Comparison of ENCODE assay signal across 18 cellular contexts in the genomic region with DNA sequence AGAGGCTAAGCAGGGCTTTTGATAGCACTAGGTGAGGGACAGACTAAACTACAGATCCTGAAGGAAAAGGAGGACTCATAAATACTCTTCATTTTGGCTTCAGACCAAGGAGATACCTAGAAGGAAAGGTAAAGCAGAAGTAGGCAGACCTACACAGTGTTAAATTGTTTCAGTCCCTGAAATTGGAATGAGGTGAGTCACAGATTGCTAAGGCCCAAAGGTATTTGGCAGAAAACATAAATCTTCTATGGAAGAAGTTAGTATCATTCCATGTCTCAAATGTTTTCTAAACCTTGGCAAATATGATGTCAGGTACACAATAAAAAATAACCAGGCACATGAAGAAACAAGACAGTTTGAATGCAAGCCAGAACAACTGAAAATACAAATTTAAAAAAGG. TPM values are rescaled to one million over a fixed set of nuclear protein-coding genes. Genes with fewer than 3 reads are reported as not detected.
DNase-seq lines count a peak whose midpoint lies in the region; ATAC-seq, FAIRE-seq and TF ChIP-seq lines count a peak whose summit lies in the region.
"Had no signal": no experiment of that assay in that cellular context is flagged by ENCODE, and none has a peak within 500 bp of the region (broad histone marks: within the 10 kb centered on the region; RNA-seq: fewer than 3 reads in every experiment).

No MANE protein-coding gene starts in this region.

- no peak overlapping the region for H3K4me3 ChIP-seq in IMR-90 (ENCODE audit: insufficient read depth, low read depth, low read length)
- no peak overlapping the region for H3K4me3 ChIP-seq in astrocyte (ENCODE audit: insufficient read depth, low read depth, low read length)
- no peak overlapping the region for H3K4me3 ChIP-seq in keratinocyte (ENCODE audit: control insufficient read depth in 2 of 3, extremely low read depth in 1 of 3, insufficient read depth in 2 of 3, low read depth in 1 of 3, low read length in 3 of 3)
- H3K4me3 ChIP-seq: SJSA1, thyroid gland had no signal

- no peak overlapping the region for H3K56ac ChIP-seq in IMR-90 (ENCODE audit: extremely low read depth, insufficient read depth, low read length)

- H3K9ac ChIP-seq in IMR-90 (ENCODE audit: low read depth, low read length) = no peak overlapping the region
- H3K9ac ChIP-seq in astrocyte (ENCODE audit: low read length) = no peak overlapping the region
- no peak overlapping the region for H3K9ac ChIP-seq in keratinocyte (ENCODE audit: control insufficient read depth, extremely low read depth, insufficient read depth, low read length)

- H4K5ac ChIP-seq in IMR-90 (ENCODE audit: low read depth, low read length) = no peak overlapping the region; the same call in 1 of the 2 replicates

- no peaks in the 10 kb centered on the region; the same call in 1 of the 2 replicates for H3K9me1 ChIP-seq in IMR-90 (ENCODE audit: insufficient read depth, low read length)
- H3K9me1 ChIP-seq in keratinocyte (ENCODE audit: control insufficient read depth, extremely low read depth, insufficient read depth, low read length) = no peaks in the 10 kb centered on the region

- TF ChIP-seq CTCF in IMR-90 (conservative IDR thresholded peaks at IDR 0.05; ENCODE audit: low read depth, low read length) (no peak), astrocyte (IDR thresholded peaks at IDR 0.05; ENCODE audit: insufficient read depth, low read depth, low read length) (no peak), keratinocyte (optimal IDR thresholded peaks at IDR 0.05 in 1 of 3, IDR thresholded peaks at IDR 0.05 in 1 of 3, conservative IDR thresholded peaks at IDR 0.05 in 1 of 3; ENCODE audit: extremely low read depth in 1 of 3, insufficient read depth in 2 of 3, low read length in 3 of 3) (no peak)

- TF ChIP-seq POLR2A in IMR-90 (IDR thresholded peaks at IDR 0.05; ENCODE audit: low read depth, low read length) = no peak

- peaks cover 2% of the 10 kb centered on the region for H3K9me3 Mint-ChIP-seq in astrocyte (ENCODE audit: unreplicated experiment)

- H3K79me2 ChIP-seq in astrocyte (ENCODE audit: insufficient read depth, low read length) (no peaks in the 10 kb centered on the region), keratinocyte (ENCODE audit: control insufficient read depth, insufficient read depth, low read length) (no peaks in the 10 kb centered on the region)

- no peak for TF ChIP-seq RAD21 in IMR-90 (IDR thresholded peaks at IDR 0.05; ENCODE audit: low read length)

- H3K4me1 ChIP-seq in IMR-90 (ENCODE audit: control insufficient read depth, insufficient read depth, low read length) (peaks cover 3% of the 10 kb centered on the region; the same call in 1 of the 2 replicates), astrocyte (ENCODE audit: insufficient read depth, low read length) (peaks cover 10% of the 10 kb centered on the region), keratinocyte (ENCODE audit: control insufficient read depth, extremely low read depth, insufficient read depth, low read length) (peaks cover 42% of the 10 kb centered on the region)
- H3K4me1 ChIP-seq: SJSA1, thyroid gland had no signal

- H2BK20ac ChIP-seq in IMR-90 (ENCODE audit: low read depth, low read length) = no peak overlapping the region

- no peak overlapping the region for H2AK5ac ChIP-seq in IMR-90 (ENCODE audit: low read depth, low read length)

- H3K27me3 Mint-ChIP-seq in astrocyte (ENCODE audit: low read depth, unreplicated experiment) = no peaks in the 10 kb centered on the region

- no peak overlapping the region for H3K23ac ChIP-seq in IMR-90 (ENCODE audit: low read depth, low read length)

- dilution Hi-C loops in IMR-90 (cut with HindIII; ENCODE audit: low sequenced_read_pairs, unreplicated experiment) (no loop called here), keratinocyte (cut with MboI; ENCODE audit: extremely low pct_ligation_motif_present, low sequenced_read_pairs) (no loop called here)

- intact Hi-C loops in IMR-90 (cut with micrococcal nuclease) = no loop called here

- H2AK9ac ChIP-seq in IMR-90 (replicated peaks; ENCODE audit: low read depth, low read length, poor library complexity) = no peak overlapping the region

- H3K4me2 ChIP-seq in IMR-90 (ENCODE audit: low read depth, low read length) (peak overlapping the region; percentile 43; the same call in 1 of the 2 replicates), astrocyte (ENCODE audit: low read length) (peak overlapping the region; percentile 18), keratinocyte (ENCODE audit: control insufficient read depth, extremely low read depth, insufficient read depth, low read depth, low read length) (peak overlapping the region; percentile 67)

- POLR2A ChIA-PET in IMR-90 (lab: Charles Lee; ENCODE audit: unreplicated experiment) = no interaction called here

- H3K36me3 ChIP-seq in IMR-90 (ENCODE audit: control insufficient read depth, insufficient read depth, low read length) (no peaks in the 10 kb centered on the region), astrocyte (ENCODE audit: insufficient read depth, low read length) (no peaks in the 10 kb centered on the region), keratinocyte (ENCODE audit: control insufficient read depth in 2 of 2, extremely low read depth in 1 of 2, insufficient read depth in 2 of 2, low read length in 2 of 2) (no peaks in the 10 kb centered on the region)
- H3K36me3 ChIP-seq: SJSA1, thyroid gland had no signal

- H4K91ac ChIP-seq in IMR-90 (ENCODE audit: insufficient read depth, low read depth, low read length) = no peak overlapping the region

- no TSS peak for BruUV-seq in IMR-90 (replicated peaks; lab: Mats Ljungman, UMichigan)

- H3K9me3 ChIP-seq in IMR-90 (ENCODE audit: control insufficient read depth, insufficient read depth, low read length) = no peaks in the 10 kb centered on the region
- H3K9me3 ChIP-seq in astrocyte (ENCODE audit: insufficient read depth, low read depth, low read length) = no peaks in the 10 kb centered on the region
- H3K9me3 ChIP-seq in keratinocyte (ENCODE audit: control insufficient read depth, low read depth, low read length) = no peaks in the 10 kb centered on the region
- H3K9me3 ChIP-seq: thyroid gland had no signal

- peak overlapping the region; percentile 56 for H3K27ac Mint-ChIP-seq in astrocyte (ENCODE audit: unreplicated experiment)
- H3K27ac Mint-ChIP-seq: CD8-positive, alpha-beta T cell had no signal

- ATAC-seq in IMR-90 (ENCODE audit: low read depth) (peak; percentile 49; the same call in 1 of the 2 replicates), HG03196 (IDR thresholded peaks at IDR 0.05; ENCODE audit: unreplicated experiment) (no peak), GM19328 (IDR thresholded peaks at IDR 0.05; ENCODE audit: unreplicated experiment) (no peak), GM18867 (IDR thresholded peaks at IDR 0.05; ENCODE audit: unreplicated experiment) (no peak)
- ATAC-seq: CD8-positive, alpha-beta T cell had no signal

- in situ Hi-C loops in ACHN (cut with HindIII; ENCODE audit: low pct_ligation_motif_present, low pct_unique_long_range_greater_than_20kb, low sequenced_read_pairs) (no loop called here), IMR-90 (cut with MboI; ENCODE audit: low sequenced_read_pairs) (no loop called here)

- H3K18ac ChIP-seq in IMR-90 (ENCODE audit: low read depth, low read length) = no peak overlapping the region; the same call in 1 of the 2 replicates

- no peak overlapping the region for H2BK120ac ChIP-seq in IMR-90 (ENCODE audit: low read depth, low read length)

- no peak overlapping the region for H3K4ac ChIP-seq in IMR-90 (ENCODE audit: low read depth, low read length)

- H3K27me3 ChIP-seq in IMR-90 (ENCODE audit: control insufficient read depth, insufficient read depth, low read length) (no peaks in the 10 kb centered on the region), astrocyte (ENCODE audit: insufficient read depth, low read length) (no peaks in the 10 kb centered on the region), keratinocyte (ENCODE audit: control insufficient read depth, extremely low read depth, insufficient read depth, low read length) (no peaks in the 10 kb centered on the region)
- H3K27me3 ChIP-seq: SJSA1, thyroid gland had no signal

- H4K8ac ChIP-seq in IMR-90 (ENCODE audit: low read depth in 2 of 2, low read length in 2 of 2) = no peak overlapping the region; a peak in 1 of 4 replicates

- H3K14ac ChIP-seq in IMR-90 (replicated peaks; ENCODE audit: low read depth, low read length) = no peak overlapping the region

- peaks cover 5 to 6% of the 10 kb centered on the region in 2 experiments; a peak in 3 of 4 replicates for H3K79me1 ChIP-seq in IMR-90 (ENCODE audit: low read depth in 1 of 2, low read length in 2 of 2)

- H3K4me1 Mint-ChIP-seq in astrocyte (ENCODE audit: low read depth, unreplicated experiment) = peaks cover 18% of the 10 kb centered on the region

- no peak overlapping the region for H3K4me3 Mint-ChIP-seq in astrocyte (ENCODE audit: unreplicated experiment)
- H3K4me3 Mint-ChIP-seq: CD8-positive, alpha-beta T cell had no signal

- H4K20me1 ChIP-seq in IMR-90 (ENCODE audit: insufficient read depth, low read length) = no peaks in the 10 kb centered on the region
- no peaks in the 10 kb centered on the region for H4K20me1 ChIP-seq in astrocyte (ENCODE audit: insufficient read depth, low read length)
- H4K20me1 ChIP-seq in keratinocyte (ENCODE audit: control insufficient read depth, extremely low read depth, insufficient read depth, low read length) = no peaks in the 10 kb centered on the region

- FAIRE-seq in astrocyte (lab: Jason Lieb, UNC) (no peak), keratinocyte (lab: Jason Lieb, UNC) (peak; percentile 90)

- H3K36me3 Mint-ChIP-seq in astrocyte (ENCODE audit: low read depth, unreplicated experiment) = peaks cover 8% of the 10 kb centered on the region

- no peak overlapping the region for H2AFZ ChIP-seq in IMR-90 (replicated peaks; ENCODE audit: low read length, poor library complexity)
- no peak overlapping the region for H2AFZ ChIP-seq in astrocyte (ENCODE audit: low read depth, low read length)
- no peak overlapping the region for H2AFZ ChIP-seq in keratinocyte (ENCODE audit: control insufficient read depth, low read length)

- peak; percentile 77 for DNase-seq in ACHN
- peak; percentile 28 for DNase-seq in IMR-90
- peak; percentile 72 for DNase-seq in astrocyte (ENCODE audit: low read depth)
- DNase-seq in keratinocyte (ENCODE audit: low read depth, low spot score) = peak; percentile 60
- no peak for DNase-seq in caudate nucleus (lab: John Stamatoyannopoulos, UW)
- DNase-seq: activated naive CD4-positive, alpha-beta T cell treated with anti-CD3 and anti-CD28 coated beads, Interleukin-2, amount 50 U/mL, for 16 hours; activated T-cell treated with anti-CD3 and anti-CD28 coated beads, Interleukin-2, amount 50 U/mL, for 1 hour; CD8-positive, alpha-beta T cell; central memory CD4-positive, alpha-beta T cell; Kasumi-1; NCI-H1436 treated with DMSO at 0.1 percent for 48 hours; occipital lobe; thyroid gland had no signal

- H2BK15ac ChIP-seq in IMR-90 (ENCODE audit: low read depth, low read length) = no peak overlapping the region

- H2BK5ac ChIP-seq in IMR-90 (ENCODE audit: low read depth, low read length, poor library complexity, severe bottlenecking) = no peak overlapping the region

- no peak overlapping the region for H3K27ac ChIP-seq in IMR-90 (ENCODE audit: insufficient read depth, low read length)
- H3K27ac ChIP-seq in astrocyte (ENCODE audit: low read depth, low read length) = no peak overlapping the region
- no peak overlapping the region for H3K27ac ChIP-seq in keratinocyte (ENCODE audit: control insufficient read depth, insufficient read depth, low read length)
- no peak overlapping the region for H3K27ac ChIP-seq in caudate nucleus (ENCODE audit: low read depth, low read length)
- H3K27ac ChIP-seq: HL-60, SJSA1, thyroid gland had no signal

- CTCF ChIA-PET in IMR-90 (lab: Yijun Ruan, JAX) = no interaction called here

RNA-seq across cellular contexts. Expression of a gene that starts 30.0 kb away (rescaled TPM):
- total RNA-seq in IMR-90 (2012; rRNA removed) (7.0 and 16.7 TPM in 2 replicates), astrocyte (10.9 and 12.3 TPM in 2 replicates)
- polyA plus RNA-seq in IMR-90 (2012; rRNA removed) (5.6 and 7.3 TPM in 2 replicates), keratinocyte (6.4 to 18.9 TPM (median 12.6 TPM) in 3 replicates)
- polyA plus RNA-seq in IMR-90 (2012; cell fraction: cytosol; rRNA removed) = 0.53 and 0.84 TPM in 2 replicates
- polyA plus RNA-seq in IMR-90 (2012; cell fraction: nucleus; rRNA removed; ENCODE audit: low replicate concordance) = 0.60 and 7.4 TPM in 2 replicates
- polyA plus RNA-seq in keratinocyte (2011; ENCODE audit: low read depth) = 6.8 TPM
- polyA plus RNA-seq in keratinocyte (2011; cell fraction: cytosol; rRNA removed) = 6.6 and 15.4 TPM in 2 replicates
- 18.7 and 25.9 TPM in 2 replicates for polyA plus RNA-seq in keratinocyte (2011; cell fraction: nucleus; rRNA removed)
- polyA plus RNA-seq in keratinocyte (2012; ENCODE audit: low replicate concordance) = 6.1 and 8.9 TPM in 2 replicates
- 0.52 to 16.1 TPM (median 2.8 TPM) in 3 replicates for polyA minus RNA-seq in keratinocyte
- polyA minus RNA-seq in keratinocyte (2011; cell fraction: cytosol; rRNA and poly(A)+ RNA removed) = 6.7 TPM
- 7.2 and 13.3 TPM in 2 replicates for polyA minus RNA-seq in keratinocyte (2011; cell fraction: nucleus; rRNA and poly(A)+ RNA removed)

Comparison
In these comparisons a context has a peak if more than half of its experiments do, and no peak if none do; other contexts are left out.
1. DNase-seq: peak in ACHN (single experiment), IMR-90 (single experiment), astrocyte (single experiment) and keratinocyte (single experiment); none in caudate nucleus (0 of 61).
2. Peak in every context shown above with its lines, with median percentiles within 50 percentile points of each other: H3K4me2 ChIP-seq.